17 cellular contexts compared by ENCODE assay signal in genomic region chr4:140054861-140055260, GRCh38.
"Had no signal": no experiment of that assay in that cellular context is flagged by ENCODE, and none has a peak within 500 bp of the region (broad histone marks: within the 10 kb centered on the region; RNA-seq: fewer than 3 reads in every experiment).

No MANE protein-coding gene starts in this region.

- ATAC-seq: stimulated activated memory B cell treated with anti-CD40 and anti-IgM and Interleukin-4, amounts not matched to agents 10 μg/mL and 1 μg/mL and 100 μg/mL, for 72 hours had no signal

- H3K36me3 Mint-ChIP-seq: activated CD4-positive, alpha-beta memory T cell treated with anti-CD3 and anti-CD28 coated beads for 36 hours; stimulated activated memory B cell treated with anti-CD40 and anti-IgM and Interleukin-4, amounts not matched to agents 10 μg/mL and 1 μg/mL and 100 μg/mL, for 72 hours had no signal

- H3K4me3 Mint-ChIP-seq: activated CD4-positive, alpha-beta memory T cell treated with anti-CD3 and anti-CD28 coated beads for 36 hours; activated T-helper 1 cell treated with anti-CD3 and anti-CD28 coated beads, Interleukin-12 subunit alpha, Interleukin-12 subunit beta, Interleukin-2, Interleukin-4 antibody, amounts not matched to agents 30 ng/mL and 10 ng/mL and 1 ng/mL, durations not matched to agents 14 hours and 24 hours and 36 hours had no signal

- H3K36me3 ChIP-seq: adrenal gland, right atrium auricular region, upper lobe of left lung had no signal

- H3K9me3 Mint-ChIP-seq: activated CD4-positive, alpha-beta memory T cell treated with anti-CD3 and anti-CD28 coated beads for 36 hours; activated T-helper 1 cell treated with anti-CD3 and anti-CD28 coated beads, Interleukin-12 subunit alpha, Interleukin-12 subunit beta, Interleukin-2, Interleukin-4 antibody, amounts not matched to agents 30 ng/mL and 10 ng/mL and 1 ng/mL, durations not matched to agents 14 hours and 24 hours and 36 hours; stimulated activated memory B cell treated with anti-CD40 and anti-IgM and Interleukin-4, amounts not matched to agents 10 μg/mL and 1 μg/mL and 100 μg/mL, for 72 hours had no signal

- DNase-seq: activated CD4-positive, alpha-beta memory T cell treated with anti-CD3 and anti-CD28 coated beads for 36 hours; activated CD4-positive, alpha-beta T cell treated with anti-CD3 and anti-CD28 coated beads for 1 hour; activated CD8-positive, alpha-beta memory T cell treated with anti-CD3 and anti-CD28 coated beads, Interleukin-2, amount 50 U/mL, for 4 hours; activated naive CD4-positive, alpha-beta T cell; adrenal gland; caudate nucleus; dermis blood vessel endothelial cell; erythroblast; hippocampal formation; kidney glomerular epithelial cell; mesendoderm; posterior cingulate gyrus; small intestine; upper lobe of left lung had no signal

- H3K4me3 ChIP-seq: adrenal gland, right atrium auricular region, upper lobe of left lung had no signal

- H3K27ac Mint-ChIP-seq: activated CD4-positive, alpha-beta memory T cell treated with anti-CD3 and anti-CD28 coated beads for 36 hours; activated T-helper 1 cell treated with anti-CD3 and anti-CD28 coated beads, Interleukin-12 subunit alpha, Interleukin-12 subunit beta, Interleukin-2, Interleukin-4 antibody, amounts not matched to agents 30 ng/mL and 10 ng/mL and 1 ng/mL, durations not matched to agents 14 hours and 24 hours and 36 hours had no signal

- H3K27ac ChIP-seq: adrenal gland, right atrium auricular region had no signal

- H3K9me3 ChIP-seq: adrenal gland, right atrium auricular region, upper lobe of left lung had no signal
